In the genomic region with DNA sequence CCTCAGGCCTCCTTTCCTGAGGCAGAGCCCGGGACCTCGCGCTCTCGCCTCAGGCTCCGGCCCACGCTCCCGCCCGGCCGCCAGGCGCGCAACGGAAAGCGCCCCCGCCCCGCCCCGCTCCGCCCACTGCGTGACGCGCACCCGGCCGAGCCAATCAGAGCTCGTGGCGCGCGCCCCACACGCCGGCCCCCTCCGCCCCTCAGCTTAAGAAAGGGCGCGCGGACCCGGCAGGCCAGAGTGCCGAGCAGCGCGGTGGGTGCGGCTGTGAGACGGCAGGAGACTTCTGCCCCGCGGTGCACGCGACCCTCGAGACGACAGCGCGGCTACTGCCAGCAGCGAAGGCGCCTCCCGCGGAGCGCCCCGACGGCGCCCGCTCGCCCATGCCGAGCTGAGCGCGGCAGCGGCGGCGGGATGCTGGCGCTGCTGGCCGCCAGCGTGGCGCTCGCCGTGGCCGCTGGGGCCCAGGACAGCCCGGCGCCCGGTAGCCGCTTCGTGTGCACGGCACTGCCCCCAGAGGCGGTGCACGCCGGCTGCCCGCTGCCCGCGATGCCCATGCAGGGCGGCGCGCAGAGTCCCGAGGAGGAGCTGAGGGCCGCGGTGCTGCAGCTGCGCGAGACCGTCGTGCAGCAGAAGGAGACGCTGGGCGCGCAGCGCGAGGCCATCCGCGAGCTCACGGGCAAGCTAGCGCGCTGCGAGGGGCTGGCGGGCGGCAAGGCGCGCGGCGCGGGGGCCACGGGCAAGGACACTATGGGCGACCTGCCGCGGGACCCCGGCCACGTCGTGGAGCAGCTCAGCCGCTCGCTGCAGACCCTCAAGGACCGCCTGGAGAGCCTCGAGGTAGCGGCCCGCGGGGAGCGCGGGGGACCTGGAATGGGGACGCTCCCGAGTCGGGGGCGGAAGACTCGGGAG, we compare ENCODE assay signal across 1 cellular context.
A peak's percentile ranks its signal among the peaks of the same experiment; 100 is the strongest.
TF ChIP-seq lines count a peak whose summit lies in the region.

A gene with protein sequence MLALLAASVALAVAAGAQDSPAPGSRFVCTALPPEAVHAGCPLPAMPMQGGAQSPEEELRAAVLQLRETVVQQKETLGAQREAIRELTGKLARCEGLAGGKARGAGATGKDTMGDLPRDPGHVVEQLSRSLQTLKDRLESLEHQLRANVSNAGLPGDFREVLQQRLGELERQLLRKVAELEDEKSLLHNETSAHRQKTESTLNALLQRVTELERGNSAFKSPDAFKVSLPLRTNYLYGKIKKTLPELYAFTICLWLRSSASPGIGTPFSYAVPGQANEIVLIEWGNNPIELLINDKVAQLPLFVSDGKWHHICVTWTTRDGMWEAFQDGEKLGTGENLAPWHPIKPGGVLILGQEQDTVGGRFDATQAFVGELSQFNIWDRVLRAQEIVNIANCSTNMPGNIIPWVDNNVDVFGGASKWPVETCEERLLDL (plus strand): TSS at position 235 of the 909 bp plus-strand sequence. CDS start 177 bp downstream, at position 412.

TF ChIP-seq in SK-N-SH, 30 proteins besides CTCF, POLR2A, EP300 and RAD21 (continued from another document):
- TF ChIP-seq, protein P1, sequence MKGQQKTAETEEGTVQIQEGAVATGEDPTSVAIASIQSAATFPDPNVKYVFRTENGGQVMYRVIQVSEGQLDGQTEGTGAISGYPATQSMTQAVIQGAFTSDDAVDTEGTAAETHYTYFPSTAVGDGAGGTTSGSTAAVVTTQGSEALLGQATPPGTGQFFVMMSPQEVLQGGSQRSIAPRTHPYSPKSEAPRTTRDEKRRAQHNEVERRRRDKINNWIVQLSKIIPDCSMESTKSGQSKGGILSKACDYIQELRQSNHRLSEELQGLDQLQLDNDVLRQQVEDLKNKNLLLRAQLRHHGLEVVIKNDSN (IDR thresholded peaks at IDR 0.05; ENCODE audit: borderline replicate concordance, low read depth): no peak
- TF ChIP-seq, protein P2, sequence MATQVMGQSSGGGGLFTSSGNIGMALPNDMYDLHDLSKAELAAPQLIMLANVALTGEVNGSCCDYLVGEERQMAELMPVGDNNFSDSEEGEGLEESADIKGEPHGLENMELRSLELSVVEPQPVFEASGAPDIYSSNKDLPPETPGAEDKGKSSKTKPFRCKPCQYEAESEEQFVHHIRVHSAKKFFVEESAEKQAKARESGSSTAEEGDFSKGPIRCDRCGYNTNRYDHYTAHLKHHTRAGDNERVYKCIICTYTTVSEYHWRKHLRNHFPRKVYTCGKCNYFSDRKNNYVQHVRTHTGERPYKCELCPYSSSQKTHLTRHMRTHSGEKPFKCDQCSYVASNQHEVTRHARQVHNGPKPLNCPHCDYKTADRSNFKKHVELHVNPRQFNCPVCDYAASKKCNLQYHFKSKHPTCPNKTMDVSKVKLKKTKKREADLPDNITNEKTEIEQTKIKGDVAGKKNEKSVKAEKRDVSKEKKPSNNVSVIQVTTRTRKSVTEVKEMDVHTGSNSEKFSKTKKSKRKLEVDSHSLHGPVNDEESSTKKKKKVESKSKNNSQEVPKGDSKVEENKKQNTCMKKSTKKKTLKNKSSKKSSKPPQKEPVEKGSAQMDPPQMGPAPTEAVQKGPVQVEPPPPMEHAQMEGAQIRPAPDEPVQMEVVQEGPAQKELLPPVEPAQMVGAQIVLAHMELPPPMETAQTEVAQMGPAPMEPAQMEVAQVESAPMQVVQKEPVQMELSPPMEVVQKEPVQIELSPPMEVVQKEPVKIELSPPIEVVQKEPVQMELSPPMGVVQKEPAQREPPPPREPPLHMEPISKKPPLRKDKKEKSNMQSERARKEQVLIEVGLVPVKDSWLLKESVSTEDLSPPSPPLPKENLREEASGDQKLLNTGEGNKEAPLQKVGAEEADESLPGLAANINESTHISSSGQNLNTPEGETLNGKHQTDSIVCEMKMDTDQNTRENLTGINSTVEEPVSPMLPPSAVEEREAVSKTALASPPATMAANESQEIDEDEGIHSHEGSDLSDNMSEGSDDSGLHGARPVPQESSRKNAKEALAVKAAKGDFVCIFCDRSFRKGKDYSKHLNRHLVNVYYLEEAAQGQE (IDR thresholded peaks at IDR 0.05; ENCODE audit: low read depth, low read length): no peak
- no peak for TF ChIP-seq FOXJ3 (CRISPR knock-in tag; IDR thresholded peaks at IDR 0.05)
- TF ChIP-seq SIN3A (IDR thresholded peaks at IDR 0.05; ENCODE audit: borderline replicate concordance, low read depth, low read length): no peak
- TF ChIP-seq, protein P3, sequence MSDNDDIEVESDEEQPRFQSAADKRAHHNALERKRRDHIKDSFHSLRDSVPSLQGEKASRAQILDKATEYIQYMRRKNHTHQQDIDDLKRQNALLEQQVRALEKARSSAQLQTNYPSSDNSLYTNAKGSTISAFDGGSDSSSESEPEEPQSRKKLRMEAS (IDR thresholded peaks at IDR 0.05; ENCODE audit: low read depth): no peak
- no peak for TF ChIP-seq YY1 (IDR thresholded peaks at IDR 0.05; ENCODE audit: low read depth)
- TF ChIP-seq POLR2AphosphoS5 (IDR thresholded peaks at IDR 0.05; ENCODE audit: low read depth, low read length): peak; percentile 68
- no peak for TF ChIP-seq TCF12 (IDR thresholded peaks at IDR 0.05)
- TF ChIP-seq RXRA (IDR thresholded peaks at IDR 0.05; ENCODE audit: borderline replicate concordance, low read depth): no peak
- TF ChIP-seq, protein P4, sequence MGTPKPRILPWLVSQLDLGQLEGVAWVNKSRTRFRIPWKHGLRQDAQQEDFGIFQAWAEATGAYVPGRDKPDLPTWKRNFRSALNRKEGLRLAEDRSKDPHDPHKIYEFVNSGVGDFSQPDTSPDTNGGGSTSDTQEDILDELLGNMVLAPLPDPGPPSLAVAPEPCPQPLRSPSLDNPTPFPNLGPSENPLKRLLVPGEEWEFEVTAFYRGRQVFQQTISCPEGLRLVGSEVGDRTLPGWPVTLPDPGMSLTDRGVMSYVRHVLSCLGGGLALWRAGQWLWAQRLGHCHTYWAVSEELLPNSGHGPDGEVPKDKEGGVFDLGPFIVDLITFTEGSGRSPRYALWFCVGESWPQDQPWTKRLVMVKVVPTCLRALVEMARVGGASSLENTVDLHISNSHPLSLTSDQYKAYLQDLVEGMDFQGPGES (IDR thresholded peaks at IDR 0.05; ENCODE audit: low read depth, low read length): no peak
- TF ChIP-seq RCOR1 (IDR thresholded peaks at IDR 0.05; ENCODE audit: low read length): 0 out of 2 replicates have a peak, but pooled peaks have one; percentile 9
- TF ChIP-seq, protein P5, sequence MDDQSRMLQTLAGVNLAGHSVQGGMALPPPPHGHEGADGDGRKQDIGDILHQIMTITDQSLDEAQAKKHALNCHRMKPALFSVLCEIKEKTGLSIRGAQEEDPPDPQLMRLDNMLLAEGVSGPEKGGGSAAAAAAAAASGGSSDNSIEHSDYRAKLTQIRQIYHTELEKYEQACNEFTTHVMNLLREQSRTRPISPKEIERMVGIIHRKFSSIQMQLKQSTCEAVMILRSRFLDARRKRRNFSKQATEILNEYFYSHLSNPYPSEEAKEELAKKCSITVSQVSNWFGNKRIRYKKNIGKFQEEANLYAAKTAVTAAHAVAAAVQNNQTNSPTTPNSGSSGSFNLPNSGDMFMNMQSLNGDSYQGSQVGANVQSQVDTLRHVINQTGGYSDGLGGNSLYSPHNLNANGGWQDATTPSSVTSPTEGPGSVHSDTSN (IDR thresholded peaks at IDR 0.05): no peak
- TF ChIP-seq TAF1 (IDR thresholded peaks at IDR 0.05; ENCODE audit: borderline replicate concordance, low read depth, low read length): 0 out of 2 replicates have a peak, but pooled peaks have one; percentile 26
- TF ChIP-seq, protein P6, sequence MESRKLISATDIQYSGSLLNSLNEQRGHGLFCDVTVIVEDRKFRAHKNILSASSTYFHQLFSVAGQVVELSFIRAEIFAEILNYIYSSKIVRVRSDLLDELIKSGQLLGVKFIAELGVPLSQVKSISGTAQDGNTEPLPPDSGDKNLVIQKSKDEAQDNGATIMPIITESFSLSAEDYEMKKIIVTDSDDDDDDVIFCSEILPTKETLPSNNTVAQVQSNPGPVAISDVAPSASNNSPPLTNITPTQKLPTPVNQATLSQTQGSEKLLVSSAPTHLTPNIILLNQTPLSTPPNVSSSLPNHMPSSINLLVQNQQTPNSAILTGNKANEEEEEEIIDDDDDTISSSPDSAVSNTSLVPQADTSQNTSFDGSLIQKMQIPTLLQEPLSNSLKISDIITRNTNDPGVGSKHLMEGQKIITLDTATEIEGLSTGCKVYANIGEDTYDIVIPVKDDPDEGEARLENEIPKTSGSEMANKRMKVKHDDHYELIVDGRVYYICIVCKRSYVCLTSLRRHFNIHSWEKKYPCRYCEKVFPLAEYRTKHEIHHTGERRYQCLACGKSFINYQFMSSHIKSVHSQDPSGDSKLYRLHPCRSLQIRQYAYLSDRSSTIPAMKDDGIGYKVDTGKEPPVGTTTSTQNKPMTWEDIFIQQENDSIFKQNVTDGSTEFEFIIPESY (IDR thresholded peaks at IDR 0.05; ENCODE audit: borderline replicate concordance, low read depth): no peak
- TF ChIP-seq TEAD4 (IDR thresholded peaks at IDR 0.05; ENCODE audit: borderline replicate concordance, insufficient read depth): no peak
- no peak for TF ChIP-seq GABPA (IDR thresholded peaks at IDR 0.05; ENCODE audit: low read depth)
- 0 out of 2 replicates have a peak, but pooled peaks have one; percentile 8 for TF ChIP-seq NRF1 (IDR thresholded peaks at IDR 0.05; ENCODE audit: low read depth, low read length)
- no peak for TF ChIP-seq MEF2A (IDR thresholded peaks at IDR 0.05; ENCODE audit: borderline replicate concordance, low read depth)
- TF ChIP-seq GATA2 (CRISPR knock-in tag; IDR thresholded peaks at IDR 0.05): no peak
- TF ChIP-seq JUND (IDR thresholded peaks at IDR 0.05): no peak
- no peak for TF ChIP-seq FOXM1 (IDR thresholded peaks at IDR 0.05; ENCODE audit: low read depth)
- peak; percentile 8 for TF ChIP-seq CHD2 (IDR thresholded peaks at IDR 0.05; ENCODE audit: low read length, partially characterized antibody)
- TF ChIP-seq EZH2phosphoT487 (IDR thresholded peaks at IDR 0.05; ENCODE audit: borderline replicate concordance, low read depth): no peak
TF ChIP-seq in SK-N-SH: peak in this region for 7.
